In genomic region chr22:22359465-22359864, GRCh38 we compare ENCODE assay signal across 26 cellular contexts.
"Had no signal": no experiment of that assay in that cellular context is flagged by ENCODE, and none has a peak within 500 bp of the region (broad histone marks: within the 10 kb centered on the region; RNA-seq: fewer than 3 reads in every experiment).

No MANE protein-coding gene starts in this region.

- H3K27me3 ChIP-seq: testis, thyroid gland, upper lobe of left lung, vagina had no signal

- H3K36me3 ChIP-seq: stomach, suprapubic skin, thoracic aorta, thyroid gland, tibial artery, tibial nerve, transverse colon, upper lobe of left lung, upper lobe of right lung, uterus, vagina had no signal

- DNase-seq: stimulated activated CD4-positive, alpha-beta T cell treated with anti-CD3 and anti-CD28 coated beads, Interleukin-2, amount 100 ng/mL, for 48 hours; stimulated activated CD4-positive, alpha-beta T cell treated with anti-CD3 and anti-CD28 coated beads, Interleukin-4, amount 100 ng/mL, for 1 hour; stimulated activated CD4-positive, alpha-beta T cell treated with anti-CD3 and anti-CD28 coated beads, Interleukin-4, amount 100 ng/mL, for 24 hours; stimulated activated CD4-positive, alpha-beta T cell treated with anti-CD3 and anti-CD28 coated beads, Interleukin-4, amount 100 ng/mL, for 4 hours; stimulated activated CD8-positive, alpha-beta memory T cell treated with anti-CD3 and anti-CD28 coated beads, Interleukin-4, amount 100 ng/mL, for 48 hours; stimulated activated naive B cell treated with anti-CD40 and anti-IgM and Interleukin-4, amounts not matched to agents 10 μg/mL and 1 μg/mL and 100 μg/mL, for 72 hours; stimulated activated naive CD4-positive, alpha-beta T cell; stimulated activated naive CD4-positive, alpha-beta T cell treated with Interleukin-2 at 50 U/mL for 16 hours; stimulated activated naive CD8-positive, alpha-beta T cell treated with anti-CD3 and anti-CD28 coated beads, Interleukin-15, amount 100 ng/mL, for 72 hours; stimulated activated naive CD8-positive, alpha-beta T cell treated with anti-CD3 and anti-CD28 coated beads, Interleukin-15, Interleukin-2, amounts not matched to agents 100 U/mL and 50 U/mL, for 24 hours; stomach; substantia nigra; testis; thyroid gland; tibial artery; transverse colon; trophoblast cell; upper lobe of left lung; upper lobe of right lung; uterus had no signal

- H3K27ac ChIP-seq: stomach, suprapubic skin, testis, thoracic aorta, thyroid gland, tibial artery, tibial nerve, transverse colon, upper lobe of left lung, upper lobe of right lung, uterus, vagina had no signal

- H3K4me3 ChIP-seq: stomach, suprapubic skin, testis, thoracic aorta, thyroid gland, tibial artery, tibial nerve, transverse colon, upper lobe of left lung, upper lobe of right lung, uterus, vagina had no signal

- H3K9me3 ChIP-seq: suprapubic skin, testis, thoracic aorta, thyroid gland, tibial artery, tibial nerve, transverse colon, upper lobe of left lung, upper lobe of right lung, uterus, vagina had no signal

- H3K4me1 ChIP-seq: suprapubic skin, testis, thyroid gland, tibial artery, tibial nerve, upper lobe of left lung, upper lobe of right lung, uterus, vagina had no signal

- ATAC-seq: stimulated activated effector memory CD8-positive, alpha-beta T cell treated with anti-CD3 and anti-CD28 coated beads, Interleukin-12 subunit alpha, Interleukin-12 subunit beta, amount 100 ng/mL, for 72 hours; stimulated activated memory B cell treated with anti-CD40 and anti-IgM and Interleukin-4, amounts not matched to agents 10 μg/mL and 1 μg/mL and 100 μg/mL, for 72 hours; stimulated activated naive B cell treated with anti-CD40 and anti-IgM and Interleukin-4, amounts not matched to agents 10 μg/mL and 1 μg/mL and 100 μg/mL, for 72 hours; stimulated activated naive CD8-positive, alpha-beta T cell treated with anti-CD3 and anti-CD28 coated beads, Interleukin-15, amount 100 ng/mL, for 72 hours; stimulated activated naive CD8-positive, alpha-beta T cell treated with anti-CD3 and anti-CD28 coated beads, Interleukin-15, Interleukin-2, amounts not matched to agents 100 U/mL and 50 U/mL, for 24 hours; upper lobe of right lung had no signal
